In the genomic region with DNA sequence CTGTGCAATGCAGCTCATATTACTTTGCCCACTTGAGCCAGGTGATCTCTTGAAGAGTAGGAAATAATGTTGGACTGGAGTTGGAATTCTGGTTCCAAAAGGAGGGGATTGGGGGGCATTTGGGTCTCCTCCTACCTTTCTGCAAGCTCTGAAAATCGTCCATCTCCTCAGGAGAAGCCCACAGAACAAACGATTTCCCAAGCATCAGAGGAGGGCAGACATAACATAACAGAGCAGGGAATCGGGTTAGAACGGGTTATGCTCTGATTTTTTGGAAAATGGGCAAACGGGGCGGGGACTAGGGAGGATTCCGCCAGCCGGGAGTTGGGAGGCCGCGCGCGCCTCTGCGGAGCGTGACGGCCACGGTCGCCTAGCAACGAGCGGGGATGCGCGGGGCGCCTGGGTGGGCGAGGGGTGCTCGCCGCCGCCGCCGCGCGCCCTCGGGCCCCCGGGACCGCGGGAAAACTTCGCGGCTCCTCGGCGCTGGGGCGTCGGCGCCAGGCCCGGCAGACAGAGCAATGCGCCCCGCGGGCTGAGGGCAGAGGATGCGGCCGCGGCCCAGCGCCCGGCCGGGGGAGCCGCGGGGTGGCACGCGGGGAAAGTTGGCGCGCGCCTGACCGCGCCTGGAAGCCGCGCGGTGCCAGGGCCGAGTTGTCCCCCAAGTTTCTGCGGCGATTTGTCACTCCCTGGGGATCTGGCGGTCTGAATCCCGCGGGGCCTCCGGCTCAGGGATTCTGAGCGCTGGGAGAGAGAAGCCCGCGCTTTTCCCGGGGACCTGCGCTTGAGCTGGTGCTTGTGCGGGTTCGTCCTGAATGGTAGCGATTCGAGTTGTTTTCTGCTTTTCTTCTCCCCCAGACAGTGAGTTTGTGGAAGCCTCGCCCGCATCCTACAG, we compare ENCODE assay signal across 8 cellular contexts. TPM values are rescaled to one million over a fixed set of nuclear protein-coding genes. Genes with fewer than 3 reads are reported as not detected.
DNase-seq lines count a peak whose midpoint lies in the region; ATAC-seq, FAIRE-seq and TF ChIP-seq lines count a peak whose summit lies in the region.

No MANE protein-coding gene starts in this region.

- H3K4me1 Mint-ChIP-seq in stimulated activated naive CD8-positive, alpha-beta T cell treated with anti-CD3 and anti-CD28 coated beads, Interleukin-15, amount 100 ng/mL, for 72 hours = peaks cover 14% of the 10 kb centered on the region

- H3K27me3 Mint-ChIP-seq in stimulated activated naive CD8-positive, alpha-beta T cell treated with anti-CD3 and anti-CD28 coated beads, Interleukin-15, amount 100 ng/mL, for 72 hours = no peaks in the 10 kb centered on the region

- no TSS peak for BruUV-seq in HepG2 (replicated peaks; lab: Mats Ljungman, UMichigan)

- WGBS in HepG2 (ENCODE audit: low lambda C conversion rate) = 37% methylated on average over 42 of the region's 81 CpGs

- H4K20me1 ChIP-seq in HepG2 (ENCODE audit: insufficient read depth, low read length) = no peaks in the 10 kb centered on the region

- H3K9me3 ChIP-seq in HepG2 (ENCODE audit: low read length) = no peaks in the 10 kb centered on the region

- CTCF ChIA-PET in HepG2 (lab: Yijun Ruan, JAX; ENCODE audit: low intra/inter-chr PET ratio, low total read pairs) = no interaction called here

- no peak for TF ChIP-seq CTCF in HepG2 (CRISPR knock-in tag; IDR thresholded peaks at IDR 0.05)

- no peak for TF ChIP-seq EP300 in HepG2 (IDR thresholded peaks at IDR 0.05; ENCODE audit: low read depth in 2 of 2, low read length in 2 of 2)
- no peak for TF ChIP-seq EP300 in HepG2 (CRISPR knock-in tag; IDR thresholded peaks at IDR 0.05; ENCODE audit: borderline replicate concordance)

- H3K4me2 ChIP-seq in HepG2 (ENCODE audit: low read depth, low read length) = peak overlapping the region; percentile 57

- intact Hi-C loops in HepG2 (cut with micrococcal nuclease; ENCODE audit: unreplicated experiment) = loop anchor here (10.0 kb wide), 1 partner anchor 116 kb away; no protein-coding TSS in a partner anchor

- no peak overlapping the region for H3K9ac ChIP-seq in HepG2 (ENCODE audit: insufficient read depth, low read depth, low read length)

- H3K27ac Mint-ChIP-seq in stimulated activated naive CD8-positive, alpha-beta T cell treated with anti-CD3 and anti-CD28 coated beads, Interleukin-15, amount 100 ng/mL, for 72 hours = peak overlapping the region in 1 of 2 donors; percentile 75

- H3K4me1 ChIP-seq in HepG2 (ENCODE audit: insufficient read depth, low read length) = peaks cover 9% of the 10 kb centered on the region

- ATAC-seq in HepG2 (peak; percentile 49), GM18909 (IDR thresholded peaks at IDR 0.05; ENCODE audit: poor library complexity, unreplicated experiment) (no peak), HG02885 (IDR thresholded peaks at IDR 0.05; ENCODE audit: poor library complexity, unreplicated experiment) (no peak)
- peak; percentile 48 for ATAC-seq in stimulated activated naive CD8-positive, alpha-beta T cell treated with anti-CD3 and anti-CD28 coated beads, Interleukin-15, amount 100 ng/mL, for 72 hours

- H3K4me3 Mint-ChIP-seq in stimulated activated naive CD8-positive, alpha-beta T cell treated with anti-CD3 and anti-CD28 coated beads, Interleukin-15, amount 100 ng/mL, for 72 hours = peak overlapping the region; percentile 74 to 82

- peak overlapping the region in 1 of 3 experiments; percentile 48; a peak in 1 of 6 replicates for H3K4me3 ChIP-seq in HepG2 (replicated peaks in 1 of 3; ENCODE audit: insufficient read depth in 1 of 3, low read depth in 2 of 3, low read length in 3 of 3)

- in situ Hi-C loops in HepG2 (cut with HindIII; ENCODE audit: extremely low pct_ligation_motif_present, low pct_unique_long_range_greater_than_20kb) = no loop called here

- DNase-seq in stimulated activated CD4-positive, alpha-beta T cell treated with anti-CD3 and anti-CD28 coated beads, Interleukin-4, amount 100 ng/mL, for 1 hour = peak; percentile 1
- DNase-seq in stimulated activated CD4-positive, alpha-beta T cell treated with anti-CD3 and anti-CD28 coated beads, Interleukin-12 subunit alpha, Interleukin-12 subunit beta, amount 100 ng/mL, for 4 hours = no peak
- peak; percentile 42 to 84 for DNase-seq in NCI-H526 (lab: John Stamatoyannopoulos, UW)
- DNase-seq in cerebellum (ENCODE audit: low spot score) = peak; percentile 77
- DNase-seq in HepG2 (ENCODE audit: low spot score) = no peak
- DNase-seq in stimulated activated naive CD8-positive, alpha-beta T cell treated with anti-CD3 and anti-CD28 coated beads, Interleukin-15, amount 100 ng/mL, for 72 hours = peak in 1 of 2 donors; percentile 2

- FAIRE-seq in HepG2 (lab: Jason Lieb, UNC) = no peak

- H3K36me3 ChIP-seq in HepG2 (replicated peaks in 1 of 2; ENCODE audit: control insufficient read depth in 1 of 2, insufficient read depth in 2 of 2, low read length in 2 of 2) = no peaks in the 10 kb centered on the region

- no peak overlapping the region for H2AFZ ChIP-seq in HepG2 (ENCODE audit: low read length)

- POLR2A ChIA-PET in HepG2 (lab: Yijun Ruan, JAX) = no interaction called here

- TF ChIP-seq RAD21 in HepG2 (CRISPR knock-in tag; IDR thresholded peaks at IDR 0.05) = no peak

- no peaks in the 10 kb centered on the region for H3K9me3 Mint-ChIP-seq in stimulated activated naive CD8-positive, alpha-beta T cell treated with anti-CD3 and anti-CD28 coated beads, Interleukin-15, amount 100 ng/mL, for 72 hours

- no peaks in the 10 kb centered on the region for H3K79me2 ChIP-seq in HepG2 (ENCODE audit: insufficient read depth, low read length)

- H3K27ac ChIP-seq in HepG2 (ENCODE audit: extremely low read length, insufficient read depth, low read length) = no peak overlapping the region

- TF ChIP-seq POLR2A in HepG2 (IDR thresholded peaks at IDR 0.05; ENCODE audit: insufficient read depth in 1 of 2, low read depth in 2 of 2, low read length in 2 of 2) = no peak

- H3K27me3 ChIP-seq in HepG2 (ENCODE audit: control insufficient read depth in 1 of 2, insufficient read depth in 2 of 2, low read length in 2 of 2) = peaks cover 4 to 32% of the 10 kb centered on the region in 2 experiments

TF ChIP-seq in HepG2, 621 proteins besides CTCF, POLR2A, EP300 and RAD21:
- TF ChIP-seq, protein P1, sequence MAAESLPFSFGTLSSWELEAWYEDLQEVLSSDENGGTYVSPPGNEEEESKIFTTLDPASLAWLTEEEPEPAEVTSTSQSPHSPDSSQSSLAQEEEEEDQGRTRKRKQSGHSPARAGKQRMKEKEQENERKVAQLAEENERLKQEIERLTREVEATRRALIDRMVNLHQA (CRISPR knock-in tag; IDR thresholded peaks at IDR 0.05) = no peak
- TF ChIP-seq ZNF143 (CRISPR knock-in tag; IDR thresholded peaks at IDR 0.05) = no peak
- TF ChIP-seq NFKB2 (CRISPR knock-in tag; IDR thresholded peaks at IDR 0.05; ENCODE audit: borderline replicate concordance) = no peak
- no peak for TF ChIP-seq CHCHD3 (CRISPR knock-in tag; IDR thresholded peaks at IDR 0.05)
- no peak for TF ChIP-seq ZSCAN29 (CRISPR knock-in tag; conservative IDR thresholded peaks at IDR 0.05)
- TF ChIP-seq, protein P2, sequence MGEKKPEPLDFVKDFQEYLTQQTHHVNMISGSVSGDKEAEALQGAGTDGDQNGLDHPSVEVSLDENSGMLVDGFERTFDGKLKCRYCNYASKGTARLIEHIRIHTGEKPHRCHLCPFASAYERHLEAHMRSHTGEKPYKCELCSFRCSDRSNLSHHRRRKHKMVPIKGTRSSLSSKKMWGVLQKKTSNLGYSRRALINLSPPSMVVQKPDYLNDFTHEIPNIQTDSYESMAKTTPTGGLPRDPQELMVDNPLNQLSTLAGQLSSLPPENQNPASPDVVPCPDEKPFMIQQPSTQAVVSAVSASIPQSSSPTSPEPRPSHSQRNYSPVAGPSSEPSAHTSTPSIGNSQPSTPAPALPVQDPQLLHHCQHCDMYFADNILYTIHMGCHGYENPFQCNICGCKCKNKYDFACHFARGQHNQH (CRISPR knock-in tag; IDR thresholded peaks at IDR 0.05) = no peak
- TF ChIP-seq ZBTB21 (CRISPR knock-in tag; IDR thresholded peaks at IDR 0.05) = no peak
- TF ChIP-seq, protein P3, sequence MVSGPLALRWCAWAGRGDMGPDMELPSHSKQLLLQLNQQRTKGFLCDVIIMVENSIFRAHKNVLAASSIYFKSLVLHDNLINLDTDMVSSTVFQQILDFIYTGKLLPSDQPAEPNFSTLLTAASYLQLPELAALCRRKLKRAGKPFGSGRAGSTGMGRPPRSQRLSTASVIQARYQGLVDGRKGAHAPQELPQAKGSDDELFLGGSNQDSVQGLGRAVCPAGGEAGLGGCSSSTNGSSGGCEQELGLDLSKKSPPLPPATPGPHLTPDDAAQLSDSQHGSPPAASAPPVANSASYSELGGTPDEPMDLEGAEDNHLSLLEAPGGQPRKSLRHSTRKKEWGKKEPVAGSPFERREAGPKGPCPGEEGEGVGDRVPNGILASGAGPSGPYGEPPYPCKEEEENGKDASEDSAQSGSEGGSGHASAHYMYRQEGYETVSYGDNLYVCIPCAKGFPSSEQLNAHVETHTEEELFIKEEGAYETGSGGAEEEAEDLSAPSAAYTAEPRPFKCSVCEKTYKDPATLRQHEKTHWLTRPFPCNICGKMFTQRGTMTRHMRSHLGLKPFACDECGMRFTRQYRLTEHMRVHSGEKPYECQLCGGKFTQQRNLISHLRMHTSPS (CRISPR knock-in tag; IDR thresholded peaks at IDR 0.05; ENCODE audit: low read depth) = no peak

RNA-seq across cellular contexts. Expression of a gene that starts 27.8 kb away (rescaled TPM):
- 44.4 TPM for total RNA-seq in cerebellum
- total RNA-seq in HepG2 (2016; rRNA removed; fragmentation: Illumina TruSeq; extraction: Trizol) = 0.20 and 0.24 TPM in 2 replicates
- total RNA-seq in HepG2 (2016; cell fraction: cytosol; rRNA removed; fragmentation: Illumina TruSeq; extraction: Trizol; ENCODE audit: low read depth) = under 0.01 TPM in 2 replicates
- 0.07 and 0.19 TPM in 2 replicates for total RNA-seq in HepG2 (2016; cell fraction: insoluble cytoplasmic fraction; rRNA removed; fragmentation: Illumina TruSeq; extraction: Trizol)
- total RNA-seq in HepG2 (2016; cell fraction: membrane; rRNA removed; fragmentation: Illumina TruSeq; extraction: Trizol) = 0.03 TPM in 2 replicates
- 0.06 and 0.22 TPM in 2 replicates for total RNA-seq in HepG2 (2016; cell fraction: nucleus; rRNA removed; fragmentation: Illumina TruSeq; extraction: Trizol)
- polyA plus RNA-seq in HepG2 (2011; rRNA removed) = 0.01 and 0.03 TPM in 2 replicates
- 0.03 and 0.06 TPM in 2 replicates for polyA plus RNA-seq in HepG2 (2011; cell fraction: cytosol; rRNA removed)
- 0.05 TPM in 2 replicates for polyA plus RNA-seq in HepG2 (2011; cell fraction: nucleus; rRNA removed)
- 0.03 TPM in 2 replicates for polyA plus RNA-seq in HepG2 (2012)
- polyA plus RNA-seq in HepG2 (2016; cell fraction: cytosol; fragmentation: Illumina TruSeq; extraction: Trizol; ENCODE audit: low read depth) = not detected in 2 replicates
- 0.04 and 0.26 TPM in 2 replicates for polyA plus RNA-seq in HepG2 (2016; cell fraction: insoluble cytoplasmic fraction; fragmentation: Illumina TruSeq; extraction: Trizol; ENCODE audit: low read depth)
- polyA plus RNA-seq in HepG2 (2016; cell fraction: membrane; fragmentation: Illumina TruSeq; extraction: Trizol; ENCODE audit: low read depth) = 0.02 TPM in 2 replicates
- polyA plus RNA-seq in HepG2 (2016; cell fraction: nucleus; fragmentation: Illumina TruSeq; extraction: Trizol; ENCODE audit: insufficient read depth, low read depth) = 0.05 and 0.31 TPM in 2 replicates
- polyA minus RNA-seq in HepG2 (2011; rRNA and poly(A)+ RNA removed; ENCODE audit: low replicate concordance) = 0.10 and 17.0 TPM in 2 replicates
- 0.10 and 0.53 TPM in 2 replicates for polyA minus RNA-seq in HepG2 (2011; cell fraction: cytosol; rRNA and poly(A)+ RNA removed)
- polyA minus RNA-seq in HepG2 (2011; cell fraction: nucleus; rRNA and poly(A)+ RNA removed) = 0.12 and 0.26 TPM in 2 replicates

Comparison
In these comparisons a context has a peak if more than half of its experiments do, and no peak if none do; other contexts are left out.
1. DNase-seq: peak in stimulated activated CD4-positive, alpha-beta T cell treated with anti-CD3 and anti-CD28 coated beads, Interleukin-4, amount 100 ng/mL, for 1 hour (single experiment), NCI-H526 (2 of 2) and cerebellum (single experiment); none in stimulated activated CD4-positive, alpha-beta T cell treated with anti-CD3 and anti-CD28 coated beads, Interleukin-12 subunit alpha, Interleukin-12 subunit beta, amount 100 ng/mL, for 4 hours (single experiment) and HepG2 (single experiment).
2. ATAC-seq: peak in HepG2 (single experiment) and stimulated activated naive CD8-positive, alpha-beta T cell treated with anti-CD3 and anti-CD28 coated beads, Interleukin-15, amount 100 ng/mL, for 72 hours (single experiment); none in GM18909 (single experiment) and HG02885 (single experiment).
3. RNA of a gene that starts 27.8 kb away (total RNA-seq): 44.4 TPM in cerebellum (single experiment); under 0.01 to 0.24 TPM in HepG2; every median in the first group is over 10 times any median in the second.